Comparison of ENCODE assay signal across 13 cellular contexts in genomic region chrX:13899607-13900006, GRCh38.
A peak's percentile ranks its signal among the peaks of the same experiment; 100 is the strongest.
DNase-seq lines count a peak whose midpoint lies in the region; ATAC-seq and TF ChIP-seq lines count a peak whose summit lies in the region.
"Had no signal": no experiment of that assay in that cellular context is flagged by ENCODE, and none has a peak within 500 bp of the region (broad histone marks: within the 10 kb centered on the region; RNA-seq: fewer than 3 reads in every experiment).

No MANE protein-coding gene starts in this region.

- WGBS in mesendoderm (ENCODE audit: extremely low coverage, insufficient coverage, low lambda C conversion rate), result no CpG with 5 or more reads among the region's 6 CpGs

- H3K36me3 ChIP-seq in mesendoderm (ENCODE audit: control insufficient read depth, insufficient read depth, low read length), result no peaks in the 10 kb centered on the region

- no peak overlapping the region for H4K8ac ChIP-seq in mesendoderm (ENCODE audit: low read depth, low read length)

- H3K4me1 Mint-ChIP-seq in Calu3 (ENCODE audit: low read depth, unreplicated experiment), result no peaks in the 10 kb centered on the region
- H3K4me1 Mint-ChIP-seq in CD4-positive, alpha-beta T cell (ENCODE audit: low read depth), result no peaks in the 10 kb centered on the region

- H3K79me1 ChIP-seq in mesendoderm (ENCODE audit: low read length), result no peaks in the 10 kb centered on the region

- no peak overlapping the region for H3K9ac ChIP-seq in mesendoderm (ENCODE audit: low read length)

- no peak overlapping the region for H3K23ac ChIP-seq in mesendoderm (ENCODE audit: low read length)

- CTCF ChIA-PET in Calu3 (lab: Charles Lee), result interaction anchor here (0.7 kb wide), 1 partner anchor 814 kb away, joined by 6 read pairs; no protein-coding TSS in a partner anchor
- CTCF ChIA-PET in CD4-positive, alpha-beta T cell (lab: Charles Lee), result no interaction called here

- no peak overlapping the region for H3K18ac ChIP-seq in mesendoderm (ENCODE audit: low read length)

- no peak overlapping the region for H3K4ac ChIP-seq in mesendoderm (ENCODE audit: low read depth, low read length)

- H3K4me3 ChIP-seq in mesendoderm (ENCODE audit: low read length), result no peak overlapping the region
- H3K4me3 ChIP-seq: skin epidermis had no signal

- no peak overlapping the region for H3K4me2 ChIP-seq in mesendoderm (ENCODE audit: low read length)

- no peak overlapping the region for H2AK5ac ChIP-seq in mesendoderm (ENCODE audit: low read length)

- H2BK15ac ChIP-seq in mesendoderm (replicated peaks; ENCODE audit: low read depth), result no peak overlapping the region

- no peaks in the 10 kb centered on the region for H3K4me1 ChIP-seq in mesendoderm (ENCODE audit: control insufficient read depth, low read depth, low read length)

- no peak overlapping the region for H3K27ac ChIP-seq in mesendoderm (ENCODE audit: low read depth, low read length)
- H3K27ac ChIP-seq in CD4-positive, alpha-beta T cell (ENCODE audit: low read depth, low read length), result no peak overlapping the region

- H3K4me3 Mint-ChIP-seq in Calu3 (ENCODE audit: low read depth, unreplicated experiment), result no peak overlapping the region
- H3K4me3 Mint-ChIP-seq in CD4-positive, alpha-beta T cell, result no peak overlapping the region
- H3K4me3 Mint-ChIP-seq: activated CD8-positive, alpha-beta T cell treated with anti-CD3 and anti-CD28 coated beads, Interleukin-2, amount 10 ng/mL, durations not matched to agents 7 days and 5 days had no signal

- BruUV-seq in Calu3 (replicated peaks; lab: Mats Ljungman, UMichigan), result no TSS peak

- ATAC-seq in CD4-positive, alpha-beta T cell (ENCODE audit: poor library complexity), result no peak
- ATAC-seq in GM21526 (IDR thresholded peaks at IDR 0.05; ENCODE audit: low FRiP score, unreplicated experiment), result no peak
- no peak for ATAC-seq in HG02870 (IDR thresholded peaks at IDR 0.05; ENCODE audit: unreplicated experiment)
- ATAC-seq in GM18858 (IDR thresholded peaks at IDR 0.05; ENCODE audit: unreplicated experiment), result no peak
- ATAC-seq: activated CD8-positive, alpha-beta T cell treated with anti-CD3 and anti-CD28 coated beads, Interleukin-2, amount 10 ng/mL, durations not matched to agents 7 days and 5 days; left colon had no signal

- no peak overlapping the region for H2BK5ac ChIP-seq in mesendoderm (ENCODE audit: low read length)

- H2BK120ac ChIP-seq in mesendoderm (ENCODE audit: low read depth, low read length), result no peak overlapping the region

- H3K9me3 ChIP-seq in CD4-positive, alpha-beta T cell (ENCODE audit: control insufficient read depth, low read length), result no peaks in the 10 kb centered on the region

- no peaks in the 10 kb centered on the region for H3K9me3 Mint-ChIP-seq in Calu3 (ENCODE audit: low read depth, unreplicated experiment)
- no peaks in the 10 kb centered on the region for H3K9me3 Mint-ChIP-seq in CD4-positive, alpha-beta T cell

- H3K27ac Mint-ChIP-seq in Calu3 (ENCODE audit: unreplicated experiment), result no peak overlapping the region
- H3K27ac Mint-ChIP-seq in CD4-positive, alpha-beta T cell, result no peak overlapping the region
- H3K27ac Mint-ChIP-seq: activated CD8-positive, alpha-beta T cell treated with anti-CD3 and anti-CD28 coated beads, Interleukin-2, amount 10 ng/mL, durations not matched to agents 7 days and 5 days had no signal

- H3K27me3 Mint-ChIP-seq in Calu3 (ENCODE audit: unreplicated experiment), result no peaks in the 10 kb centered on the region
- no peaks in the 10 kb centered on the region for H3K27me3 Mint-ChIP-seq in CD4-positive, alpha-beta T cell

- no peak overlapping the region for H4K5ac ChIP-seq in mesendoderm (ENCODE audit: low read length)

- DNase-seq in Calu3, result peak; percentile 34
- peak; percentile 66 for DNase-seq in NCI-H1105 treated with DMSO at 0.1 percent for 48 hours (lab: John Stamatoyannopoulos, UW)
- peak; percentile 20 for DNase-seq in cerebellum (ENCODE audit: low spot score)
- DNase-seq in mesendoderm, result peak; percentile 34
- DNase-seq in CD4-positive, alpha-beta T cell, result no peak
- DNase-seq: activated CD8-positive, alpha-beta T cell treated with anti-CD3 and anti-CD28 coated beads, Interleukin-2, amount 10 ng/mL, durations not matched to agents 7 days and 5 days; central memory CD4-positive, alpha-beta T cell; left colon; OCI-M1 had no signal

- no peaks in the 10 kb centered on the region for H3K36me3 Mint-ChIP-seq in Calu3 (ENCODE audit: insufficient read depth, unreplicated experiment)
- H3K36me3 Mint-ChIP-seq in CD4-positive, alpha-beta T cell (ENCODE audit: low read depth), result no peaks in the 10 kb centered on the region

- H3K79me2 ChIP-seq in mesendoderm (ENCODE audit: control insufficient read depth, insufficient read depth, low read length), result no peaks in the 10 kb centered on the region

- no peak overlapping the region for H3K56ac ChIP-seq in mesendoderm (ENCODE audit: low read length)

- POLR2A ChIA-PET in CD4-positive, alpha-beta T cell (lab: Charles Lee), result no interaction called here

- intact Hi-C loops in Calu3 (cut with micrococcal nuclease; ENCODE audit: unreplicated experiment), result no loop called here
- intact Hi-C loops in CD4-positive, alpha-beta T cell (cut with DNase I, micrococcal nuclease), result no loop called here

- TF ChIP-seq CTCF in Calu3 (IDR thresholded peaks at IDR 0.05; ENCODE audit: unreplicated experiment), result no peak
- TF ChIP-seq CTCF in CD4-positive, alpha-beta T cell (IDR thresholded peaks at IDR 0.05), result no peak

- H3K27me3 ChIP-seq in mesendoderm (ENCODE audit: insufficient read depth, low read length, poor library complexity), result no peaks in the 10 kb centered on the region
- H3K27me3 ChIP-seq in CD4-positive, alpha-beta T cell (ENCODE audit: control insufficient read depth, insufficient read depth, low read length), result no peaks in the 10 kb centered on the region

Comparison
In these comparisons a context has a peak if more than half of its experiments do, and no peak if none do; other contexts are left out.
1. DNase-seq: peak in Calu3 (single experiment), NCI-H1105 treated with DMSO at 0.1 percent for 48 hours (single experiment), cerebellum (single experiment) and mesendoderm (single experiment); none in CD4-positive, alpha-beta T cell (0 of 10).